10 cellular contexts compared by ENCODE assay signal in the genomic region with DNA sequence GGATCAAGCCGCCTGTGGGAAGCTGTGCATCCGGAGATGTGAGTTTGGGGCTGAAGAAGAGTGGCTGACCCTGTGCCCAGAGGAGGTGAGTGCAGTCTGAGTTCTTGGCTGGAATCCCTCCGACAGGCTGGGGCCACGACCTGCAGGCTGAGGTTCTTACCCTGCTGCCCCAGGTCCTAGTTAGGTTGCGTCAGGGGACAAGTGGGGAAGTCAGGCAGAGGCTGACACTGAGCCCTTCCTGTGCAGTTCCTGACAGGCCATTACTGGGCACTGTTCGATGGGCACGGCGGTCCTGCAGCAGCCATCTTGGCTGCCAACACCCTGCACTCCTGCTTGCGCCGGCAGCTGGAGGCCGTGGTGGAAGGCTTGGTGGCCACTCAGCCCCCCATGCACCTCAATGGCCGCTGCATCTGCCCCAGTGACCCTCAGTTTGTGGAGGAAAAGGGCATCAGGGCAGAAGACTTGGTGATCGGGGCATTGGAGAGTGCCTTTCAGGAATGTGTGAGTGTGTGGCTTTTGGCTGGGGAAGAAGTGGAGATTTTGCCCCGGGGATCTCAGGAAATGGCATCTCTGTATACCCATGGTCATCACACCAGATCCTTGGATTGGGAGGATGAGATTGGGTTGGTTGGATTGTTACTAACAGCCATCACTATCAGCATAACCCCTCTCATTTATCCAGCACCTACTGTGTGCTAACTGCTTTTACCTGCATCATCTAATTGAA. TPM values are rescaled to one million over a fixed set of nuclear protein-coding genes. Genes with fewer than 3 reads are reported as not detected.
DNase-seq lines count a peak whose midpoint lies in the region; TF ChIP-seq lines count a peak whose summit lies in the region.
"Had no signal": no experiment of that assay in that cellular context is flagged by ENCODE, and none has a peak within 500 bp of the region (broad histone marks: within the 10 kb centered on the region; RNA-seq: fewer than 3 reads in every experiment).

No MANE protein-coding gene starts in this region.

- DNase-seq in AG10803 (ENCODE audit: low read depth) = no peak
- DNase-seq in NB4 (ENCODE audit: low read depth) = peak; percentile 36
- DNase-seq in colonic mucosa = no peak
- no peak for DNase-seq in NCI-H226
- no peak for DNase-seq in NCI-H1417 treated with DMSO at 0.1 percent for 48 hours (lab: John Stamatoyannopoulos, UW)
- no peak for DNase-seq in SHP77 treated with DMSO at 0.1 percent for 48 hours (lab: John Stamatoyannopoulos, UW)
- DNase-seq in middle frontal gyrus (ENCODE audit: extremely low spot score, low spot score) = no peak
- DNase-seq: amygdala had no signal

- H3K36me3 Mint-ChIP-seq in nephron (ENCODE audit: low read depth) = peaks cover 15% of the 10 kb centered on the region

- peak overlapping the region; percentile 80 to 83 (median 83) for H3K4me3 Mint-ChIP-seq in nephron

- no peaks in the 10 kb centered on the region for H3K4me1 Mint-ChIP-seq in nephron

- H3K9me3 Mint-ChIP-seq in nephron = no peaks in the 10 kb centered on the region

- peaks cover 5% of the 10 kb centered on the region for H3K27me3 Mint-ChIP-seq in nephron (ENCODE audit: low read depth)

- H3K9me3 ChIP-seq in colonic mucosa = no peaks in the 10 kb centered on the region

- H3K36me3 ChIP-seq in colonic mucosa = no peaks in the 10 kb centered on the region

- H3K4me1 ChIP-seq in colonic mucosa = no peaks in the 10 kb centered on the region

- no peak for TF ChIP-seq CTCF in AG10803 (conservative IDR thresholded peaks at IDR 0.05; ENCODE audit: low read length)
- TF ChIP-seq CTCF in NB4 (IDR thresholded peaks at IDR 0.05; ENCODE audit: low read depth, low read length) = no peak
- TF ChIP-seq CTCF in colonic mucosa (IDR thresholded peaks at IDR 0.05) = no peak
- no peak for TF ChIP-seq CTCF in nephron (IDR thresholded peaks at IDR 0.05; ENCODE audit: unreplicated experiment in 3 of 3)

- intact Hi-C loops in colonic mucosa (cut with DNase I) = no loop called here

- peak overlapping the region; percentile 48 to 79 for H3K9ac ChIP-seq in colonic mucosa (ENCODE audit: low read depth in 2 of 2, low read length in 2 of 2)

- H3K27ac Mint-ChIP-seq in nephron = peak overlapping the region; percentile 30 to 44 (median 31)

- TF ChIP-seq POLR2A in NB4 (IDR thresholded peaks at IDR 0.05; ENCODE audit: extremely low read depth, insufficient read length) = no peak

- H3K4me3 ChIP-seq in AG10803 (ENCODE audit: low read length) (peak overlapping the region; percentile 77; the same call in 1 of the 2 replicates), NB4 (ENCODE audit: low read depth, low read length) (no peak overlapping the region), colonic mucosa (peak overlapping the region; percentile 43)

- H3K27me3 ChIP-seq in colonic mucosa = no peaks in the 10 kb centered on the region

- peak overlapping the region; percentile 66 for H3K27ac ChIP-seq in colonic mucosa

RNA-seq across cellular contexts. Expression of a gene that starts 1.3 kb away (rescaled TPM):
- 1 to 10 TPM; 5.4 to 8.1 TPM for total RNA-seq in colonic mucosa

RNA-seq across cellular contexts. Expression of a gene that starts 7.9 kb away (rescaled TPM):
- 10 to 100 TPM; 44.2 to 45.0 TPM for total RNA-seq in colonic mucosa

RNA-seq across cellular contexts. Expression of a gene that starts 21.4 kb away (rescaled TPM):
- total RNA-seq in colonic mucosa = under 1 TPM; 0.25 to 0.27 TPM
- total RNA-seq: HT1080 had no signal

RNA-seq across cellular contexts. Expression of a gene that starts 31.6 kb away (rescaled TPM):
- 10 to 100 TPM; 65.7 to 67.0 TPM for total RNA-seq in colonic mucosa

RNA-seq across cellular contexts. Expression of a gene that starts 40.7 kb away (rescaled TPM):
- 10 to 100 TPM; 45.2 to 63.2 TPM for total RNA-seq in colonic mucosa
